In genomic region chr1:120850531-120851421, GRCh38 we compare ENCODE assay signal across 8 cellular contexts.
DNase-seq lines count a peak whose midpoint lies in the region; ATAC-seq lines count a peak whose summit lies in the region.

No MANE protein-coding gene starts in this region.

- DNase-seq in AG20443 (ENCODE audit: low spot score), result peak; percentile 14
- peak; percentile 97 for DNase-seq in NCI-H526 treated with DMSO at 0.1 percent for 48 hours (lab: John Stamatoyannopoulos, UW)
- peak; percentile 62 for DNase-seq in activated CD4-positive, alpha-beta T cell treated with anti-CD3 and anti-CD28 coated beads for 1 hour
- peak; percentile 93 for DNase-seq in central memory CD4-positive, alpha-beta T cell
- DNase-seq in kidney glomerular epithelial cell (lab: John Stamatoyannopoulos, UW), result peak; percentile 73
- DNase-seq in stimulated activated CD4-positive, alpha-beta T cell treated with anti-CD3 and anti-CD28 coated beads, Interleukin-12 subunit alpha, Interleukin-12 subunit beta, amount 100 ng/mL, for 24 hours (ENCODE audit: low read depth in 2 of 2), result peak; percentile 56 to 67

- peak; percentile 76 for ATAC-seq in GM19025 (IDR thresholded peaks at IDR 0.05; ENCODE audit: low read depth, unreplicated experiment)
- peak; percentile 59 for ATAC-seq in HG03469 (IDR thresholded peaks at IDR 0.05; ENCODE audit: unreplicated experiment)

Comparison
In these comparisons a context has a peak if more than half of its experiments do, and no peak if none do; other contexts are left out.
1. Peak in every context shown above with its lines: DNase-seq and ATAC-seq.
2. DNase-seq: peak in every context shown above with its lines; median percentile 97 in NCI-H526 treated with DMSO at 0.1 percent for 48 hours; 93 in central memory CD4-positive, alpha-beta T cell; 73 in kidney glomerular epithelial cell; 62 in activated CD4-positive, alpha-beta T cell treated with anti-CD3 and anti-CD28 coated beads for 1 hour; 62 in stimulated activated CD4-positive, alpha-beta T cell treated with anti-CD3 and anti-CD28 coated beads, Interleukin-12 subunit alpha, Interleukin-12 subunit beta, amount 100 ng/mL, for 24 hours; 14 in AG20443.